ENCODE assay signal across 16 cellular contexts in the genomic region with DNA sequence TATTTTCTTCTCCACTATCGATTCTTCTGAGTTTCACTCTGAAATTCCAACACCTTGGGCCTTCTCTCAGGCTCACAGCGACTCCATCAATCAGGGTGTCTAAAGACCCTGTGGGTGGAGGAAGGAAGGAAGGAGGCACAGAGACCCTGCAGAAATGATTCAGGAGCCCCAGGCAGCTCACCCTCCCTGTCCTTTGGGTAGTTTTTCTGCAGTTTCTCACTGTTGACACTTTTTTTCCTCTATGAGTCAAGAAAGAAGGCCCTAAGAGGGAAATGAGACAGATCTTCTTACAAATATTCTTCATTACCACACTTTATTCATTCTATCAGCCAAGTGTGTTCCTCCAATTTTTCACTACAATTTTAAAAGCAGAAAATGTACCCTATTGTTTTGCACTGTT. TPM values are rescaled to one million over a fixed set of nuclear protein-coding genes. Genes with fewer than 3 reads are reported as not detected.
DNase-seq lines count a peak whose midpoint lies in the region; ATAC-seq and TF ChIP-seq lines count a peak whose summit lies in the region.
"Had no signal": no experiment of that assay in that cellular context is flagged by ENCODE, and none has a peak within 500 bp of the region (broad histone marks: within the 10 kb centered on the region; RNA-seq: fewer than 3 reads in every experiment).

No MANE protein-coding gene starts in this region.

- H3K4me2 ChIP-seq in mammary epithelial cell (ENCODE audit: insufficient read depth, low read depth, low read length) = no peak overlapping the region

- POLR2A ChIA-PET in activated B cell treated with CpG ODN at 0.5 μM for 24 hours (lab: Charles Lee) (interaction anchor here (0.6 to 0.7 kb wide), 6 partner anchors 21 to 845 kb away, joined by 3 to 10 read pairs (median 4); no protein-coding TSS in a partner anchor), T-cell (lab: Charles Lee) (no interaction called here)
- POLR2A ChIA-PET in activated CD4-positive, alpha-beta memory T cell treated with anti-CD3 and anti-CD28 coated beads, Interleukin-2, amount 10 ng/mL, durations not matched to agents 7 days and 5 days (lab: Charles Lee) = no interaction called here

- H3K27ac Mint-ChIP-seq in activated B cell treated with CpG ODN at 0.5 μM for 24 hours = peak overlapping the region; percentile 85
- H3K27ac Mint-ChIP-seq in T-cell = no peak overlapping the region
- H3K27ac Mint-ChIP-seq in activated CD4-positive, alpha-beta memory T cell treated with anti-CD3 and anti-CD28 coated beads, Interleukin-2, amount 10 ng/mL, durations not matched to agents 7 days and 5 days = no peak overlapping the region
- H3K27ac Mint-ChIP-seq: CD4-positive, alpha-beta T cell; stimulated activated effector memory CD8-positive, alpha-beta T cell treated with anti-CD3 and anti-CD28 coated beads, Interleukin-12 subunit alpha, Interleukin-12 subunit beta, amount 100 ng/mL, for 72 hours had no signal

- DNase-seq in activated B cell treated with CpG ODN at 0.5 μM for 24 hours (no peak), T-cell (no peak), mammary epithelial cell (no peak), erythroblast (lab: John Stamatoyannopoulos, UW) (no peak)
- DNase-seq in activated CD4-positive, alpha-beta memory T cell treated with anti-CD3 and anti-CD28 coated beads, Interleukin-2, amount 10 ng/mL, durations not matched to agents 7 days and 5 days = no peak
- DNase-seq: activated effector memory CD4-positive, alpha-beta T cell treated with anti-CD3 and anti-CD28 coated beads, Interleukin-2, amount 50 U/mL, for 16 hours; CD4-positive, alpha-beta T cell; GM23248; mesenchymal stem cell; NCI-H187 treated with DMSO at 0.1 percent for 48 hours; pancreas had no signal

- TF ChIP-seq CTCF in activated B cell treated with CpG ODN at 0.5 μM for 24 hours (IDR thresholded peaks at IDR 0.05) (no peak), mammary epithelial cell (conservative IDR thresholded peaks at IDR 0.05 in 1 of 2, IDR thresholded peaks at IDR 0.05 in 1 of 2; ENCODE audit: extremely low read depth in 1 of 2, insufficient read depth in 1 of 2, low read depth in 1 of 2, low read length in 2 of 2) (no peak)

- 64% methylated on average over 2 of the region's 2 CpGs for WGBS in mammary epithelial cell (ENCODE audit: low coverage, missing lambda C conversion rate)

- intact Hi-C loops in activated B cell treated with CpG ODN at 0.5 μM for 24 hours (cut with micrococcal nuclease) = loop anchor here (5.0 kb wide), 1 partner anchor 35 kb away; the partner anchor contains the start of gene TBXT
- intact Hi-C loops in mammary epithelial cell (cut with micrococcal nuclease) = no loop called here

- no peak for TF ChIP-seq POLR2A in erythroblast (IDR thresholded peaks at IDR 0.05; ENCODE audit: low read length)

- H3K4me1 Mint-ChIP-seq in activated B cell treated with CpG ODN at 0.5 μM for 24 hours (peaks cover 49% of the 10 kb centered on the region), T-cell (peaks cover 0 to 4% (median 0%) of the 10 kb centered on the region in 3 donors)
- no peaks in the 10 kb centered on the region for H3K4me1 Mint-ChIP-seq in activated CD4-positive, alpha-beta memory T cell treated with anti-CD3 and anti-CD28 coated beads, Interleukin-2, amount 10 ng/mL, durations not matched to agents 7 days and 5 days
- H3K4me1 Mint-ChIP-seq: stimulated activated effector memory CD8-positive, alpha-beta T cell treated with anti-CD3 and anti-CD28 coated beads, Interleukin-12 subunit alpha, Interleukin-12 subunit beta, amount 100 ng/mL, for 72 hours had no signal

- BruUV-seq in mammary epithelial cell (replicated peaks; lab: Mats Ljungman, UMichigan) = no TSS peak

- ATAC-seq in GM18907 (IDR thresholded peaks at IDR 0.05; ENCODE audit: unreplicated experiment) (peak; percentile 1), GM21619 (IDR thresholded peaks at IDR 0.05; ENCODE audit: unreplicated experiment) (peak; percentile 3), HG03103 (IDR thresholded peaks at IDR 0.05; ENCODE audit: low read depth, unreplicated experiment) (peak; percentile 18), activated B cell treated with CpG ODN at 0.5 μM for 24 hours (ENCODE audit: low read depth) (peak; percentile 35), T-cell (replicated peaks in 1 of 4) (no peak)
- ATAC-seq: pancreas; stimulated activated effector memory CD8-positive, alpha-beta T cell treated with anti-CD3 and anti-CD28 coated beads, Interleukin-12 subunit alpha, Interleukin-12 subunit beta, amount 100 ng/mL, for 72 hours had no signal

- H3K4me3 ChIP-seq in mammary epithelial cell (replicated peaks in 1 of 3; ENCODE audit: insufficient read depth in 1 of 3, low read depth in 2 of 3, low read length in 3 of 3) = no peak overlapping the region
- H3K4me3 ChIP-seq: cardiac muscle cell, GM23248, pancreas had no signal

- H4K20me1 ChIP-seq in mammary epithelial cell (ENCODE audit: insufficient read depth, low read length) = no peaks in the 10 kb centered on the region

- no peaks in the 10 kb centered on the region for H3K4me1 ChIP-seq in mammary epithelial cell (ENCODE audit: insufficient read depth, low read length)
- H3K4me1 ChIP-seq: pancreas had no signal

- in situ Hi-C loops in mammary epithelial cell (cut with MboI; ENCODE audit: low sequenced_read_pairs in 2 of 2) = no loop called here

- H3K4me3 Mint-ChIP-seq in activated B cell treated with CpG ODN at 0.5 μM for 24 hours = peak overlapping the region; percentile 68
- peak overlapping the region in 1 of 3 donors; percentile 1 for H3K4me3 Mint-ChIP-seq in T-cell
- H3K4me3 Mint-ChIP-seq in activated CD4-positive, alpha-beta memory T cell treated with anti-CD3 and anti-CD28 coated beads, Interleukin-2, amount 10 ng/mL, durations not matched to agents 7 days and 5 days = no peak overlapping the region
- H3K4me3 Mint-ChIP-seq: CD4-positive, alpha-beta T cell; stimulated activated effector memory CD8-positive, alpha-beta T cell treated with anti-CD3 and anti-CD28 coated beads, Interleukin-12 subunit alpha, Interleukin-12 subunit beta, amount 100 ng/mL, for 72 hours had no signal

- no peak overlapping the region for H3K9ac ChIP-seq in mammary epithelial cell (ENCODE audit: insufficient read depth, low read length)
- H3K9ac ChIP-seq: GM23248 had no signal

- no peaks in the 10 kb centered on the region for H3K36me3 Mint-ChIP-seq in activated B cell treated with CpG ODN at 0.5 μM for 24 hours (ENCODE audit: low read depth)
- H3K36me3 Mint-ChIP-seq in T-cell = no peaks in the 10 kb centered on the region
- H3K36me3 Mint-ChIP-seq in activated CD4-positive, alpha-beta memory T cell treated with anti-CD3 and anti-CD28 coated beads, Interleukin-2, amount 10 ng/mL, durations not matched to agents 7 days and 5 days (ENCODE audit: low read depth) = no peaks in the 10 kb centered on the region
- H3K36me3 Mint-ChIP-seq: stimulated activated effector memory CD8-positive, alpha-beta T cell treated with anti-CD3 and anti-CD28 coated beads, Interleukin-12 subunit alpha, Interleukin-12 subunit beta, amount 100 ng/mL, for 72 hours had no signal

- H2AFZ ChIP-seq in mammary epithelial cell (ENCODE audit: low read depth, low read length) = no peak overlapping the region
- H2AFZ ChIP-seq: GM23248 had no signal

- H3K9me3 Mint-ChIP-seq in activated B cell treated with CpG ODN at 0.5 μM for 24 hours = no peaks in the 10 kb centered on the region
- no peaks in the 10 kb centered on the region for H3K9me3 Mint-ChIP-seq in T-cell
- H3K9me3 Mint-ChIP-seq in activated CD4-positive, alpha-beta memory T cell treated with anti-CD3 and anti-CD28 coated beads, Interleukin-2, amount 10 ng/mL, durations not matched to agents 7 days and 5 days = no peaks in the 10 kb centered on the region
- H3K9me3 Mint-ChIP-seq: CD4-positive, alpha-beta T cell; stimulated activated effector memory CD8-positive, alpha-beta T cell treated with anti-CD3 and anti-CD28 coated beads, Interleukin-12 subunit alpha, Interleukin-12 subunit beta, amount 100 ng/mL, for 72 hours had no signal

- H3K27me3 Mint-ChIP-seq in activated B cell treated with CpG ODN at 0.5 μM for 24 hours = no peaks in the 10 kb centered on the region
- peaks cover 6% of the 10 kb centered on the region in 2 donors for H3K27me3 Mint-ChIP-seq in T-cell
- H3K27me3 Mint-ChIP-seq in activated CD4-positive, alpha-beta memory T cell treated with anti-CD3 and anti-CD28 coated beads, Interleukin-2, amount 10 ng/mL, durations not matched to agents 7 days and 5 days = peaks cover 6% of the 10 kb centered on the region

- no peaks in the 10 kb centered on the region for H3K79me2 ChIP-seq in mammary epithelial cell (ENCODE audit: insufficient read depth, low read length)

- H3K36me3 ChIP-seq in mammary epithelial cell (ENCODE audit: insufficient read depth, low read length) = no peaks in the 10 kb centered on the region
- H3K36me3 ChIP-seq: cardiac muscle cell, pancreas had no signal

- no peak overlapping the region for H3K27ac ChIP-seq in mammary epithelial cell (ENCODE audit: insufficient read depth, low read depth, low read length)
- H3K27ac ChIP-seq: cardiac muscle cell, GM23248, pancreas had no signal

- no peaks in the 10 kb centered on the region for H3K9me3 ChIP-seq in mammary epithelial cell (replicated peaks; ENCODE audit: insufficient read depth, low read length)
- H3K9me3 ChIP-seq: pancreas had no signal

- dilution Hi-C loops in mammary epithelial cell (cut with HindIII; ENCODE audit: low sequenced_read_pairs) = no loop called here

- CTCF ChIA-PET in activated B cell treated with CpG ODN at 0.5 μM for 24 hours (lab: Charles Lee) = no interaction called here
- CTCF ChIA-PET in T-cell (lab: Charles Lee) = no interaction called here
- CTCF ChIA-PET in activated CD4-positive, alpha-beta memory T cell treated with anti-CD3 and anti-CD28 coated beads, Interleukin-2, amount 10 ng/mL, durations not matched to agents 7 days and 5 days (lab: Charles Lee) = interaction anchor here (0.7 kb wide), 1 partner anchor 1250 kb away, joined by 4 read pairs; no protein-coding TSS in a partner anchor
- CTCF ChIA-PET in mammary epithelial cell (lab: Charles Lee; ENCODE audit: low non-redundant PET) = no interaction called here

- no peaks in the 10 kb centered on the region for H3K27me3 ChIP-seq in mammary epithelial cell (ENCODE audit: insufficient read depth, low read length)
- H3K27me3 ChIP-seq: pancreas had no signal

RNA-seq across cellular contexts. Expression of gene TBXT, which starts 34.2 kb away (rescaled TPM):
- total RNA-seq in activated B cell treated with CpG ODN at 0.5 μM for 24 hours = 0.10 and 0.24 TPM in 2 replicates
- total RNA-seq in T-cell = not detected
- not detected for total RNA-seq in activated CD4-positive, alpha-beta memory T cell treated with anti-CD3 and anti-CD28 coated beads, Interleukin-2, amount 10 ng/mL, durations not matched to agents 7 days and 5 days
- not detected for total RNA-seq in mammary epithelial cell
- not detected for polyA plus RNA-seq in mammary epithelial cell
- not detected for polyA minus RNA-seq in mammary epithelial cell
- total RNA-seq: cardiac muscle cell; CD4-positive, alpha-beta T cell; GM23248; pancreas had no signal
- polyA plus RNA-seq: cardiac muscle cell, GM23248, pancreas had no signal

Comparison
In these comparisons a context has a peak if more than half of its experiments do, and no peak if none do; other contexts are left out.
1. ATAC-seq: peak in GM18907 (single experiment), GM21619 (single experiment), HG03103 (single experiment) and activated B cell treated with CpG ODN at 0.5 μM for 24 hours (single experiment); none in T-cell (0 of 4).